In genomic region chr2:28293416-28293815, GRCh38 we compare ENCODE assay signal across 13 cellular contexts.
"Had no signal": no experiment of that assay in that cellular context is flagged by ENCODE, and none has a peak within 500 bp of the region (broad histone marks: within the 10 kb centered on the region; RNA-seq: fewer than 3 reads in every experiment).

No MANE protein-coding gene starts in this region.

- H3K9me3 ChIP-seq: heart left ventricle, left lung, transverse colon had no signal

- ATAC-seq: heart left ventricle, left lung had no signal

- H3K36me3 ChIP-seq: SJCRH30, transverse colon had no signal

- H3K27me3 Mint-ChIP-seq: activated CD4-positive, alpha-beta memory T cell treated with anti-CD3 and anti-CD28 coated beads, Interleukin-2, amount 10 ng/mL, durations not matched to agents 7 days and 5 days; central memory CD8-positive, alpha-beta T cell had no signal

- H3K27me3 ChIP-seq: heart left ventricle, left lung, SJCRH30, transverse colon had no signal

- DNase-seq: activated CD4-positive, alpha-beta memory T cell treated with anti-CD3 and anti-CD28 coated beads, Interleukin-2, amount 10 ng/mL, durations not matched to agents 7 days and 5 days; activated CD4-positive, alpha-beta T cell treated with anti-CD3 and anti-CD28 coated beads for 1 hour; activated gamma-delta T cell treated with Interleukin-2 at 50 U/mL for 16 hours; cortex of kidney; effector CD8-positive, alpha-beta T cell; foreskin fibroblast; heart left ventricle; left lung; mesendoderm; transverse colon had no signal

- H3K4me3 ChIP-seq: heart left ventricle, left lung, SJCRH30, transverse colon had no signal

- H3K4me1 Mint-ChIP-seq: activated CD4-positive, alpha-beta memory T cell treated with anti-CD3 and anti-CD28 coated beads, Interleukin-2, amount 10 ng/mL, durations not matched to agents 7 days and 5 days; central memory CD8-positive, alpha-beta T cell had no signal

- H3K4me3 Mint-ChIP-seq: activated CD4-positive, alpha-beta memory T cell treated with anti-CD3 and anti-CD28 coated beads, Interleukin-2, amount 10 ng/mL, durations not matched to agents 7 days and 5 days; central memory CD8-positive, alpha-beta T cell; nephron had no signal

- H3K27ac ChIP-seq: heart left ventricle, left lung, SJCRH30, transverse colon had no signal

- H3K27ac Mint-ChIP-seq: activated CD4-positive, alpha-beta memory T cell treated with anti-CD3 and anti-CD28 coated beads, Interleukin-2, amount 10 ng/mL, durations not matched to agents 7 days and 5 days; nephron had no signal

- H3K9me3 Mint-ChIP-seq: activated CD4-positive, alpha-beta memory T cell treated with anti-CD3 and anti-CD28 coated beads, Interleukin-2, amount 10 ng/mL, durations not matched to agents 7 days and 5 days; central memory CD8-positive, alpha-beta T cell; nephron had no signal

- H3K4me1 ChIP-seq: heart left ventricle, left lung, transverse colon had no signal
